In genomic region chr2:68379184-68379708, GRCh38 we compare ENCODE assay signal across 1 cellular context.
TF ChIP-seq lines count a peak whose summit lies in the region.

No MANE protein-coding gene starts in this region.

TF ChIP-seq in GM12878, 131 proteins besides CTCF, POLR2A, EP300 and RAD21 (continued from another document and continues in another):
- peak; percentile 62 for TF ChIP-seq SKIL (IDR thresholded peaks at IDR 0.05; ENCODE audit: low read depth, poor library complexity, severe bottlenecking)
- no peak for TF ChIP-seq SUZ12 (IDR thresholded peaks at IDR 0.05; ENCODE audit: unreplicated experiment)
- no peak for TF ChIP-seq ZNF274 (IDR thresholded peaks at IDR 0.05; ENCODE audit: insufficient read depth, insufficient read length)
- TF ChIP-seq SMC3 (IDR thresholded peaks at IDR 0.05; ENCODE audit: borderline replicate concordance, low read length): no peak
- no peak for TF ChIP-seq CEBPB (IDR thresholded peaks at IDR 0.05; ENCODE audit: borderline replicate concordance in 1 of 2, low read depth in 2 of 2, low read length in 2 of 2)
- no peak for TF ChIP-seq MAX (IDR thresholded peaks at IDR 0.05; ENCODE audit: low read depth, low read length)
- TF ChIP-seq, protein P1, sequence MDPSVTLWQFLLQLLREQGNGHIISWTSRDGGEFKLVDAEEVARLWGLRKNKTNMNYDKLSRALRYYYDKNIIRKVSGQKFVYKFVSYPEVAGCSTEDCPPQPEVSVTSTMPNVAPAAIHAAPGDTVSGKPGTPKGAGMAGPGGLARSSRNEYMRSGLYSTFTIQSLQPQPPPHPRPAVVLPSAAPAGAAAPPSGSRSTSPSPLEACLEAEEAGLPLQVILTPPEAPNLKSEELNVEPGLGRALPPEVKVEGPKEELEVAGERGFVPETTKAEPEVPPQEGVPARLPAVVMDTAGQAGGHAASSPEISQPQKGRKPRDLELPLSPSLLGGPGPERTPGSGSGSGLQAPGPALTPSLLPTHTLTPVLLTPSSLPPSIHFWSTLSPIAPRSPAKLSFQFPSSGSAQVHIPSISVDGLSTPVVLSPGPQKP (IDR thresholded peaks at IDR 0.05; ENCODE audit: low read depth, low read length): no peak
- TF ChIP-seq HSF1 (IDR thresholded peaks at IDR 0.05; ENCODE audit: low read depth, low read length): no peak
- TF ChIP-seq, protein P2, sequence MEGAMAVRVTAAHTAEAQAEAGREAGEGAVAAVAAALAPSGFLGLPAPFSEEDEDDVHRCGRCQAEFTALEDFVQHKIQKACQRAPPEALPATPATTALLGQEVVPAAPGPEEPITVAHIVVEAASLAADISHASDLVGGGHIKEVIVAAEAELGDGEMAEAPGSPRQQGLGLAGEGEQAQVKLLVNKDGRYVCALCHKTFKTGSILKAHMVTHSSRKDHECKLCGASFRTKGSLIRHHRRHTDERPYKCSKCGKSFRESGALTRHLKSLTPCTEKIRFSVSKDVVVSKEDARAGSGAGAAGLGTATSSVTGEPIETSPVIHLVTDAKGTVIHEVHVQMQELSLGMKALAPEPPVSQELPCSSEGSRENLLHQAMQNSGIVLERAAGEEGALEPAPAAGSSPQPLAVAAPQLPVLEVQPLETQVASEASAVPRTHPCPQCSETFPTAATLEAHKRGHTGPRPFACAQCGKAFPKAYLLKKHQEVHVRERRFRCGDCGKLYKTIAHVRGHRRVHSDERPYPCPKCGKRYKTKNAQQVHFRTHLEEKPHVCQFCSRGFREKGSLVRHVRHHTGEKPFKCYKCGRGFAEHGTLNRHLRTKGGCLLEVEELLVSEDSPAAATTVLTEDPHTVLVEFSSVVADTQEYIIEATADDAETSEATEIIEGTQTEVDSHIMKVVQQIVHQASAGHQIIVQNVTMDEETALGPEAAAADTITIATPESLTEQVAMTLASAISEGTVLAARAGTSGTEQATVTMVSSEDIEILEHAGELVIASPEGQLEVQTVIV (IDR thresholded peaks at IDR 0.05; ENCODE audit: borderline replicate concordance, partially characterized antibody): no peak
- no peak for TF ChIP-seq NRF1 (conservative IDR thresholded peaks at IDR 0.05; ENCODE audit: low read depth, low read length)
- TF ChIP-seq BHLHE40 (IDR thresholded peaks at IDR 0.05; ENCODE audit: borderline replicate concordance in 1 of 2, low read depth in 2 of 2, low read length in 1 of 2): peak in 1 of 2 experiments; percentile 66; a peak in 2 of 4 replicates
- peak; percentile 83 for TF ChIP-seq JUNB (IDR thresholded peaks at IDR 0.05)
- TF ChIP-seq IRF3 (IDR thresholded peaks at IDR 0.05): no peak
- TF ChIP-seq ZBTB40 (IDR thresholded peaks at IDR 0.05; ENCODE audit: borderline replicate concordance): peak; percentile 76; the same call in 1 of the 2 replicates
- TF ChIP-seq, protein P3, sequence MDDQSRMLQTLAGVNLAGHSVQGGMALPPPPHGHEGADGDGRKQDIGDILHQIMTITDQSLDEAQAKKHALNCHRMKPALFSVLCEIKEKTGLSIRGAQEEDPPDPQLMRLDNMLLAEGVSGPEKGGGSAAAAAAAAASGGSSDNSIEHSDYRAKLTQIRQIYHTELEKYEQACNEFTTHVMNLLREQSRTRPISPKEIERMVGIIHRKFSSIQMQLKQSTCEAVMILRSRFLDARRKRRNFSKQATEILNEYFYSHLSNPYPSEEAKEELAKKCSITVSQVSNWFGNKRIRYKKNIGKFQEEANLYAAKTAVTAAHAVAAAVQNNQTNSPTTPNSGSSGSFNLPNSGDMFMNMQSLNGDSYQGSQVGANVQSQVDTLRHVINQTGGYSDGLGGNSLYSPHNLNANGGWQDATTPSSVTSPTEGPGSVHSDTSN (IDR thresholded peaks at IDR 0.05; ENCODE audit: insufficient replicate concordance, low read depth, low read length): no peak
- no peak for TF ChIP-seq BCL11A (IDR thresholded peaks at IDR 0.05; ENCODE audit: low read depth, low read length)
- TF ChIP-seq KLF5 (IDR thresholded peaks at IDR 0.05; ENCODE audit: partially characterized antibody): no peak
- no peak for TF ChIP-seq SIX5 (IDR thresholded peaks at IDR 0.05; ENCODE audit: low read depth, low read length, severe bottlenecking)
- TF ChIP-seq ZBTB4 (CRISPR knock-in tag; IDR thresholded peaks at IDR 0.05): no peak
- TF ChIP-seq MXI1 (IDR thresholded peaks at IDR 0.05; ENCODE audit: low read depth, low read length): peak; percentile 70
- TF ChIP-seq NBN (IDR thresholded peaks at IDR 0.05): peak; percentile 75; the same call in 1 of the 2 replicates
- peak; percentile 78; the same call in 1 of the 2 replicates for TF ChIP-seq MTA2 (IDR thresholded peaks at IDR 0.05; ENCODE audit: low read depth)
- TF ChIP-seq KAT2A (conservative IDR thresholded peaks at IDR 0.05; ENCODE audit: control insufficient read depth, low read depth, low read length): no peak
- no peak for TF ChIP-seq RCOR1 (conservative IDR thresholded peaks at IDR 0.05; ENCODE audit: low read depth, low read length)
- TF ChIP-seq EGR1 (IDR thresholded peaks at IDR 0.05; ENCODE audit: borderline replicate concordance in 1 of 2, low read depth in 2 of 2, low read length in 2 of 2): no peak
- no peak for TF ChIP-seq HDAC6 (IDR thresholded peaks at IDR 0.05; ENCODE audit: unreplicated experiment)
- TF ChIP-seq HDGF (IDR thresholded peaks at IDR 0.05): no peak
- TF ChIP-seq SUPT20H (IDR thresholded peaks at IDR 0.05; ENCODE audit: borderline replicate concordance, control insufficient read depth, low read depth, low read length): no peak
- TF ChIP-seq NR2C1 (IDR thresholded peaks at IDR 0.05): no peak
- no peak for TF ChIP-seq PRDM15 (CRISPR knock-in tag; IDR thresholded peaks at IDR 0.05)
- no peak for TF ChIP-seq ZZZ3 (IDR thresholded peaks at IDR 0.05; ENCODE audit: control insufficient read depth, insufficient read length, low read depth)
- no peak for TF ChIP-seq ZSCAN29 (IDR thresholded peaks at IDR 0.05)
- no peak for TF ChIP-seq CBX3 (IDR thresholded peaks at IDR 0.05; ENCODE audit: borderline replicate concordance, low read depth)
- TF ChIP-seq GATAD2B (conservative IDR thresholded peaks at IDR 0.05; ENCODE audit: low read depth): no peak
- TF ChIP-seq ZBED1 (IDR thresholded peaks at IDR 0.05; ENCODE audit: borderline replicate concordance): peak; percentile 56; the same call in 1 of the 2 replicates
- TF ChIP-seq SP1 (IDR thresholded peaks at IDR 0.05; ENCODE audit: low read depth, low read length): no peak
